Comparison of ENCODE assay signal across 8 cellular contexts in genomic region chr20:50509923-50510705, GRCh38. TPM values are rescaled to one million over a fixed set of nuclear protein-coding genes. Genes with fewer than 3 reads are reported as not detected.
DNase-seq lines count a peak whose midpoint lies in the region; ATAC-seq, FAIRE-seq and TF ChIP-seq lines count a peak whose summit lies in the region.

Gene PTPN1 (plus strand): TSS chr20:50510383. CDS start chr20:50510528, 145 bp downstream.

- peaks cover 50% of the 10 kb centered on the region for H3K79me2 ChIP-seq in mammary epithelial cell (ENCODE audit: insufficient read depth, low read length)

- peak within 1 kb of the TSS; percentile 97 for H3K9ac ChIP-seq in mammary epithelial cell (ENCODE audit: insufficient read depth, low read length)
- peak within 1 kb of the TSS; percentile 87 for H3K9ac ChIP-seq in iPS-20b (ENCODE audit: low read depth, low read length)

- H3K9me3 ChIP-seq in WERI-Rb-1 (ENCODE audit: severe bottlenecking) (no peaks in the 10 kb centered on the region), mammary epithelial cell (replicated peaks; ENCODE audit: insufficient read depth, low read length) (no peaks in the 10 kb centered on the region), iPS-20b (ENCODE audit: insufficient read depth, low read depth, low read length) (no peaks in the 10 kb centered on the region), small intestine (ENCODE audit: control insufficient read depth, low read depth) (no peaks in the 10 kb centered on the region)

- in situ Hi-C loops in ACHN (cut with HindIII; ENCODE audit: low pct_ligation_motif_present, low pct_unique_long_range_greater_than_20kb, low sequenced_read_pairs): no loop called here
- in situ Hi-C loops in mammary epithelial cell (cut with MboI; ENCODE audit: low sequenced_read_pairs in 2 of 2): loop anchor here in 1 of 2 donors (5.0 kb wide), 1 partner anchor 38 kb away; no protein-coding TSS in a partner anchor

- H4K20me1 ChIP-seq in mammary epithelial cell (ENCODE audit: insufficient read depth, low read length): no peaks in the 10 kb centered on the region

- H3K27ac ChIP-seq in WERI-Rb-1 (peak within 1 kb of the TSS; percentile 85), mammary epithelial cell (ENCODE audit: insufficient read depth, low read depth, low read length) (peak within 1 kb of the TSS; percentile 94), iPS-20b (ENCODE audit: low read length) (peak within 1 kb of the TSS; percentile 67), small intestine (ENCODE audit: low read depth in 1 of 2, low read length in 1 of 2) (peak within 1 kb of the TSS; percentile 61 to 90)

- peak; percentile 78 for ATAC-seq in GM18870 (IDR thresholded peaks at IDR 0.05; ENCODE audit: unreplicated experiment)
- ATAC-seq in HG03135 (IDR thresholded peaks at IDR 0.05; ENCODE audit: unreplicated experiment): peak; percentile 87

- intact Hi-C loops in mammary epithelial cell (cut with micrococcal nuclease): loop anchor here (1.0 to 5.0 kb wide), 5 partner anchors 17 to 318 kb away; partner anchors contain the start of gene CEBPB

- no peak for TF ChIP-seq CTCF in WERI-Rb-1 (IDR thresholded peaks at IDR 0.05; ENCODE audit: low read depth, low read length)
- peak; percentile 15 to 36 for TF ChIP-seq CTCF in mammary epithelial cell (conservative IDR thresholded peaks at IDR 0.05 in 1 of 2, IDR thresholded peaks at IDR 0.05 in 1 of 2; ENCODE audit: extremely low read depth in 1 of 2, insufficient read depth in 1 of 2, low read depth in 1 of 2, low read length in 2 of 2)

- H3K36me3 ChIP-seq in WERI-Rb-1 (peaks cover 7% of the 10 kb centered on the region), mammary epithelial cell (ENCODE audit: insufficient read depth, low read length) (peaks cover 2% of the 10 kb centered on the region), iPS-20b (ENCODE audit: insufficient read depth, low read depth, low read length) (no peaks in the 10 kb centered on the region), small intestine (ENCODE audit: control insufficient read depth in 2 of 2, insufficient read depth in 2 of 2, low read length in 2 of 2) (no peaks in the 10 kb centered on the region)

- H3K4me2 ChIP-seq in mammary epithelial cell (ENCODE audit: insufficient read depth, low read depth, low read length): peak within 1 kb of the TSS; percentile 84

- TSS peak; percentile 39 for BruUV-seq in mammary epithelial cell (replicated peaks; lab: Mats Ljungman, UMichigan)

- no peak for FAIRE-seq in small intestine (lab: Jason Lieb, UNC)

- DNase-seq in ACHN (peak; percentile 95), NCI-H2227 (lab: John Stamatoyannopoulos, UW; ENCODE audit: unreplicated experiment) (peak; percentile 99), WERI-Rb-1 (peak; percentile 99), mammary epithelial cell (peak; percentile 99), small intestine (peak; percentile 99)

- WGBS in mammary epithelial cell (ENCODE audit: low coverage, missing lambda C conversion rate): 5% methylated on average over 3 of the region's 64 CpGs
- 0% methylated on average over 43 to 64 of the region's 64 CpGs for WGBS in small intestine, 3 donors

- CTCF ChIA-PET in mammary epithelial cell (lab: Charles Lee; ENCODE audit: low non-redundant PET): interaction anchor here (0.6 kb wide), 1 partner anchor 78 kb away, joined by 7 read pairs; no protein-coding TSS in a partner anchor

- dilution Hi-C loops in mammary epithelial cell (cut with HindIII; ENCODE audit: low sequenced_read_pairs): loop anchor here (5.0 kb wide), 1 partner anchor 222 kb away; the partner anchor contains the start of gene PARD6B

- H3K4me3 ChIP-seq in WERI-Rb-1 (ENCODE audit: low read depth, low read length) (peak within 1 kb of the TSS; percentile 62), mammary epithelial cell (replicated peaks in 1 of 3; ENCODE audit: insufficient read depth in 1 of 3, low read depth in 2 of 3, low read length in 3 of 3) (peak within 1 kb of the TSS; percentile 86 to 91 (median 90)), iPS-20b (ENCODE audit: low read length) (peak within 1 kb of the TSS; percentile 89), small intestine (ENCODE audit: low read depth in 1 of 2, low read length in 2 of 2) (peak within 1 kb of the TSS; percentile 86 to 87)

- H2AFZ ChIP-seq in mammary epithelial cell (ENCODE audit: low read depth, low read length): peak within 1 kb of the TSS; percentile 69

- H3K4me1 ChIP-seq in mammary epithelial cell (ENCODE audit: insufficient read depth, low read length) (peaks cover 26% of the 10 kb centered on the region), iPS-20b (ENCODE audit: insufficient read depth, low read length) (peaks cover 3% of the 10 kb centered on the region; the same call in 1 of the 2 replicates), small intestine (ENCODE audit: control insufficient read depth in 2 of 2, insufficient read depth in 1 of 2, low read depth in 1 of 2, low read length in 1 of 2) (peaks cover 3 to 8% of the 10 kb centered on the region in 2 donors)

- no peaks in the 10 kb centered on the region for H3K27me3 ChIP-seq in WERI-Rb-1 (ENCODE audit: insufficient read depth, low read depth, severe bottlenecking)
- H3K27me3 ChIP-seq in mammary epithelial cell (ENCODE audit: insufficient read depth, low read length): no peaks in the 10 kb centered on the region
- no peaks in the 10 kb centered on the region for H3K27me3 ChIP-seq in iPS-20b (ENCODE audit: insufficient read depth, low read length)
- no peaks in the 10 kb centered on the region for H3K27me3 ChIP-seq in small intestine (ENCODE audit: control insufficient read depth in 2 of 2, insufficient read depth in 2 of 2, low read length in 2 of 2)

RNA-seq across cellular contexts. Expression of gene PTPN1, which starts in this region (rescaled TPM):
- total RNA-seq in mammary epithelial cell: 10 to 100 TPM; 43.5 to 90.8 TPM
- polyA plus RNA-seq in mammary epithelial cell (77.0 TPM), small intestine (10 to 100 TPM in 1 of 3 donors, 1 to 10 TPM in 2; 6.5 to 16.6 (median 8.6) TPM)
- polyA minus RNA-seq in mammary epithelial cell: 105 TPM

Comparison
In these comparisons a context has a peak if more than half of its experiments do, and no peak if none do; other contexts are left out.
1. Peak in every context shown above with its lines: DNase-seq, ATAC-seq, H3K4me3 ChIP-seq and H3K27ac ChIP-seq.